8 cellular contexts compared by ENCODE assay signal in genomic region chr17:42459256-42459982, GRCh38. TPM values are rescaled to one million over a fixed set of nuclear protein-coding genes. Genes with fewer than 3 reads are reported as not detected.
DNase-seq lines count a peak whose midpoint lies in the region; ATAC-seq and TF ChIP-seq lines count a peak whose summit lies in the region.

No MANE protein-coding gene starts in this region.

- peaks cover 11% of the 10 kb centered on the region for H3K36me3 Mint-ChIP-seq in CD8-positive, alpha-beta T cell

- DNase-seq in CD8-positive, alpha-beta T cell = no peak
- DNase-seq in HPDE6-E6E7 (ENCODE audit: extremely low spot score) = peak; percentile 51
- DNase-seq in RWPE2 (ENCODE audit: low spot score) = no peak
- peak in 53 of 61 donors; percentile 5 to 80 (median 42) for DNase-seq in caudate nucleus (lab: John Stamatoyannopoulos, UW)
- peak; percentile 74 for DNase-seq in inferior parietal cortex (ENCODE audit: extremely low spot score)
- peak; percentile 48 for DNase-seq in skeletal muscle cell (ENCODE audit: low read depth)
- DNase-seq in NCI-H187 treated with DMSO at 0.1 percent for 48 hours (lab: John Stamatoyannopoulos, UW) = no peak

- no peaks in the 10 kb centered on the region for H3K36me3 ChIP-seq in CD8-positive, alpha-beta T cell (ENCODE audit: insufficient read depth, low read length)
- peaks cover 28% of the 10 kb centered on the region for H3K36me3 ChIP-seq in RWPE2 (ENCODE audit: low read depth)

- no peaks in the 10 kb centered on the region for H3K9me3 ChIP-seq in CD8-positive, alpha-beta T cell (ENCODE audit: low read length)
- H3K9me3 ChIP-seq in RWPE2 (ENCODE audit: severe bottlenecking) = no peaks in the 10 kb centered on the region

- H3K27me3 ChIP-seq in CD8-positive, alpha-beta T cell (ENCODE audit: insufficient read depth, low read length) = no peaks in the 10 kb centered on the region
- H3K27me3 ChIP-seq in RWPE2 (ENCODE audit: insufficient read depth, poor library complexity, severe bottlenecking) = no peaks in the 10 kb centered on the region

- intact Hi-C loops in CD8-positive, alpha-beta T cell (cut with DNase I, micrococcal nuclease) = loop anchor here in 1 of 2 experiments (1.0 kb wide), 1 partner anchor 123 kb away; no protein-coding TSS in a partner anchor

- no peaks in the 10 kb centered on the region for H3K27me3 Mint-ChIP-seq in CD8-positive, alpha-beta T cell (ENCODE audit: low read depth)

- POLR2A ChIA-PET in CD8-positive, alpha-beta T cell (lab: Charles Lee) = interaction anchor here (0.8 kb wide), 1 partner anchor 33 kb away, joined by 3 read pairs; no protein-coding TSS in a partner anchor

- H3K4me1 ChIP-seq in CD8-positive, alpha-beta T cell (ENCODE audit: insufficient read depth, low read length) = peaks cover 38% of the 10 kb centered on the region
- peaks cover 32% of the 10 kb centered on the region for H3K4me1 ChIP-seq in RWPE2 (ENCODE audit: insufficient read depth, poor library complexity, severe bottlenecking)

- peak; percentile 15 for ATAC-seq in CD8-positive, alpha-beta T cell
- ATAC-seq in RWPE2 (ENCODE audit: low read depth) (peak; percentile 75), HG03565 (IDR thresholded peaks at IDR 0.05; ENCODE audit: unreplicated experiment) (no peak)

- peaks cover 41% of the 10 kb centered on the region for H3K4me1 Mint-ChIP-seq in CD8-positive, alpha-beta T cell (ENCODE audit: low read depth)

- H3K27ac ChIP-seq in CD8-positive, alpha-beta T cell (ENCODE audit: low read depth, low read length) = peak overlapping the region; percentile 39
- peak overlapping the region; percentile 55 for H3K27ac ChIP-seq in RWPE2 (ENCODE audit: poor library complexity, severe bottlenecking)
- peak overlapping the region; percentile 97 for H3K27ac ChIP-seq in caudate nucleus (ENCODE audit: low read depth, low read length)

- peak overlapping the region; percentile 54 for H3K4me3 ChIP-seq in CD8-positive, alpha-beta T cell (ENCODE audit: low read depth, low read length)
- H3K4me3 ChIP-seq in RWPE2 (ENCODE audit: severe bottlenecking) (peak overlapping the region; percentile 51), skeletal muscle cell (ENCODE audit: low read depth, low read length) (peak overlapping the region; percentile 67)

- H3K9me3 Mint-ChIP-seq in CD8-positive, alpha-beta T cell = no peaks in the 10 kb centered on the region

- TF ChIP-seq CTCF in CD8-positive, alpha-beta T cell (IDR thresholded peaks at IDR 0.05) = no peak
- peak; percentile 53 for TF ChIP-seq CTCF in RWPE2 (IDR thresholded peaks at IDR 0.05; ENCODE audit: poor library complexity, severe bottlenecking)

- CTCF ChIA-PET in CD8-positive, alpha-beta T cell (lab: Charles Lee) = interaction anchor here (0.6 to 1.5 kb wide), 4 partner anchors 17 to 147 kb away, joined by 3 to 4 read pairs (median 4); no protein-coding TSS in a partner anchor

- peak overlapping the region; percentile 89 for H3K4me3 Mint-ChIP-seq in CD8-positive, alpha-beta T cell

- peak overlapping the region; percentile 70 for H3K27ac Mint-ChIP-seq in CD8-positive, alpha-beta T cell

RNA-seq across cellular contexts. Expression of gene ATP6V0A1, which starts 0.7 kb away (rescaled TPM):
- total RNA-seq in CD8-positive, alpha-beta T cell = 1 to 10 TPM; 8.3 to 9.0 TPM

RNA-seq across cellular contexts. Expression of gene CAVIN1, which starts 36.4 kb away (rescaled TPM):
- total RNA-seq in CD8-positive, alpha-beta T cell = not detected

Comparison
In these comparisons a context has a peak if more than half of its experiments do, and no peak if none do; other contexts are left out.
1. DNase-seq: peak in HPDE6-E6E7 (single experiment), caudate nucleus (53 of 61), inferior parietal cortex (single experiment) and skeletal muscle cell (single experiment); none in CD8-positive, alpha-beta T cell (0 of 7), RWPE2 (single experiment) and NCI-H187 treated with DMSO at 0.1 percent for 48 hours (single experiment).
2. H3K27ac ChIP-seq: peak in every context shown above with its lines; median percentile 97 in caudate nucleus; 55 in RWPE2; 39 in CD8-positive, alpha-beta T cell.
3. Peak in every context shown above with its lines, with median percentiles within 50 percentile points of each other: H3K4me3 ChIP-seq.